Comparison of ENCODE assay signal across 1 cellular context in the genomic region with DNA sequence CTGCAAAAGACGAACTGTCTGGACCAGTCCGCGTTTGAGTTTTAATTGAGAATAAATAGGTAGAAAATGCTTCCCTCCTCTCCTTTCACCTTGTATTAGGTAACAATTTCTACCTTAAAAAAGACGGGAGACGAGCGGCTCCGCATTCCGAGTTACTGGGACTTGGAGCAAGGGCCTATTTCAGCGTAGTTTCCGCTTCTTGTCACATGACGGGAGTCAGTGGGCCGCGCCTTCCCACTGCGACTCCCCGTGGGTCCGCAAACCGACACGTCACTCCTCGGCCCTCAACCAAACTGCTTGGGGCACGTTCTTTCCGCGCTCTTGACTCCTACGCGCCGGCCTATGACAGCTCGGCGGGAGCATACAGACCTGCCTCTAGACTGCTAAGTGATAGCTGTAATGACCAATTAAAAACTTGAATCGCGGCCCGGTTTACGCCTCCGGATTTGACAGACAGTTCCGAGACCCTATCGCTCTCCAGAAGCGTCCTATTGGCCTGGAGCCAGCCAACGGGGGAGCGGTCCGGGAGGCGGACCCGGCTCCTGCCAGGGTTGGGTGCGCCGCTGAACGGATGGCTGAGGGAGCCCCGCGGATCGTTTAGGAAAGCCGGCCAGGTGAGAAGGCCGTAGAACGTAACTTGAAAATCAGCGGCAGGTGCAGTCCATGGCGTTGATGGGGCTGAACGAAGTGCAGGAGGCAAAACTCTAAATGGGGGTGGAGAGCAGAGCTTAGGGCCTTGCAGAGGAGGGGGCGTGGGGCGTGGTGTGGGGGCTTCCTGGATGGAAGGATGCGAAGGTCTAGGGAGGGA.
TF ChIP-seq lines count a peak whose summit lies in the region.

A gene (plus strand): TSS at position 548 of the 808 bp plus-strand sequence. CDS start 3,064 bp downstream, outside the sequence.

TF ChIP-seq in HEK293, 187 proteins besides CTCF, POLR2A, EP300 and RAD21 (continued from another document and continues in another):
- TF ChIP-seq, protein P1, sequence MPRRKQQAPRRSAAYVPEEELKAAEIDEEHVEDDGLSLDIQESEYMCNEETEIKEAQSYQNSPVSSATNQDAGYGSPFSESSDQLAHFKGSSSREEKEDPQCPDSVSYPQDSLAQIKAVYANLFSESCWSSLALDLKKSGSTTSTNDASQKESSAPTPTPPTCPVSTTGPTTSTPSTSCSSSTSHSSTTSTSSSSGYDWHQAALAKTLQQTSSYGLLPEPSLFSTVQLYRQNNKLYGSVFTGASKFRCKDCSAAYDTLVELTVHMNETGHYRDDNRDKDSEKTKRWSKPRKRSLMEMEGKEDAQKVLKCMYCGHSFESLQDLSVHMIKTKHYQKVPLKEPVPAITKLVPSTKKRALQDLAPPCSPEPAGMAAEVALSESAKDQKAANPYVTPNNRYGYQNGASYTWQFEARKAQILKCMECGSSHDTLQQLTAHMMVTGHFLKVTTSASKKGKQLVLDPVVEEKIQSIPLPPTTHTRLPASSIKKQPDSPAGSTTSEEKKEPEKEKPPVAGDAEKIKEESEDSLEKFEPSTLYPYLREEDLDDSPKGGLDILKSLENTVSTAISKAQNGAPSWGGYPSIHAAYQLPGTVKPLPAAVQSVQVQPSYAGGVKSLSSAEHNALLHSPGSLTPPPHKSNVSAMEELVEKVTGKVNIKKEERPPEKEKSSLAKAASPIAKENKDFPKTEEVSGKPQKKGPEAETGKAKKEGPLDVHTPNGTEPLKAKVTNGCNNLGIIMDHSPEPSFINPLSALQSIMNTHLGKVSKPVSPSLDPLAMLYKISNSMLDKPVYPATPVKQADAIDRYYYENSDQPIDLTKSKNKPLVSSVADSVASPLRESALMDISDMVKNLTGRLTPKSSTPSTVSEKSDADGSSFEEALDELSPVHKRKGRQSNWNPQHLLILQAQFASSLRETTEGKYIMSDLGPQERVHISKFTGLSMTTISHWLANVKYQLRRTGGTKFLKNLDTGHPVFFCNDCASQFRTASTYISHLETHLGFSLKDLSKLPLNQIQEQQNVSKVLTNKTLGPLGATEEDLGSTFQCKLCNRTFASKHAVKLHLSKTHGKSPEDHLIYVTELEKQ (tag by site-specific recombination; IDR thresholded peaks at IDR 0.05; ENCODE audit: borderline replicate concordance) = no peak
- TF ChIP-seq BCL11B (tag by site-specific recombination; IDR thresholded peaks at IDR 0.05; ENCODE audit: low read depth) (no peak), MEIS1 (CRISPR knock-in tag; IDR thresholded peaks at IDR 0.05; ENCODE audit: borderline replicate concordance) (no peak), KLF10 (tag by site-specific recombination; IDR thresholded peaks at IDR 0.05) (peak; percentile 89), ZNF324 (tag by site-specific recombination; IDR thresholded peaks at IDR 0.05) (no peak), ZNF701 (tag by site-specific recombination; IDR thresholded peaks at IDR 0.05) (no peak), ZNF157 (tag by site-specific recombination; IDR thresholded peaks at IDR 0.05) (no peak), HOXD13 (CRISPR knock-in tag; IDR thresholded peaks at IDR 0.05; ENCODE audit: borderline replicate concordance) (no peak), ZNF585B (tag by site-specific recombination; IDR thresholded peaks at IDR 0.05) (no peak), ZXDB (tag by site-specific recombination; IDR thresholded peaks at IDR 0.05) (peak; percentile 89), ZNF169 (tag by site-specific recombination; IDR thresholded peaks at IDR 0.05) (no peak), YY2 (tag by site-specific recombination; IDR thresholded peaks at IDR 0.05) (no peak), ZNF677 (tag by site-specific recombination; IDR thresholded peaks at IDR 0.05) (no peak), ZSCAN16 (tag by site-specific recombination; IDR thresholded peaks at IDR 0.05) (no peak), GFI1B (tag by site-specific recombination; IDR thresholded peaks at IDR 0.05) (no peak), ZNF2 (tag by site-specific recombination; IDR thresholded peaks at IDR 0.05) (no peak), SETDB1 (IDR thresholded peaks at IDR 0.05; ENCODE audit: insufficient read length, low read length) (no peak), EGR2 (tag by site-specific recombination; IDR thresholded peaks at IDR 0.05; ENCODE audit: low read depth) (peak; percentile 63), ZNF366 (tag by site-specific recombination; conservative IDR thresholded peaks at IDR 0.05) (peak; percentile 90; the same call in 1 of the 2 replicates), ZNF311 (tag by site-specific recombination; IDR thresholded peaks at IDR 0.05; ENCODE audit: borderline replicate concordance) (no peak), ZNF610 (tag by site-specific recombination; IDR thresholded peaks at IDR 0.05; ENCODE audit: borderline replicate concordance) (no peak), ZNF792 (tag by site-specific recombination; IDR thresholded peaks at IDR 0.05) (no peak), ZNF184 (tag by site-specific recombination; IDR thresholded peaks at IDR 0.05) (no peak; the same call in 1 of the 2 replicates), ZNF354C (tag by site-specific recombination; IDR thresholded peaks at IDR 0.05; ENCODE audit: borderline replicate concordance, low read depth) (no peak), ZNF140 (tag by site-specific recombination; IDR thresholded peaks at IDR 0.05) (no peak), ZNF350 (tag by site-specific recombination; IDR thresholded peaks at IDR 0.05) (no peak), ZNF791 (tag by site-specific recombination; IDR thresholded peaks at IDR 0.05) (no peak), ZNF544 (tag by site-specific recombination; IDR thresholded peaks at IDR 0.05) (no peak), YY1 (tag by site-specific recombination; IDR thresholded peaks at IDR 0.05) (no peak), MZF1 (tag by site-specific recombination; IDR thresholded peaks at IDR 0.05; ENCODE audit: borderline replicate concordance) (no peak), ZFP69B (tag by site-specific recombination; IDR thresholded peaks at IDR 0.05) (no peak), ZNF664 (tag by site-specific recombination; IDR thresholded peaks at IDR 0.05) (no peak), ZNF785 (tag by site-specific recombination; IDR thresholded peaks at IDR 0.05) (no peak), OSR2 (tag by site-specific recombination; IDR thresholded peaks at IDR 0.05) (no peak), ZNF670 (tag by site-specific recombination; IDR thresholded peaks at IDR 0.05; ENCODE audit: low read depth) (no peak)
- TF ChIP-seq, protein P2, sequence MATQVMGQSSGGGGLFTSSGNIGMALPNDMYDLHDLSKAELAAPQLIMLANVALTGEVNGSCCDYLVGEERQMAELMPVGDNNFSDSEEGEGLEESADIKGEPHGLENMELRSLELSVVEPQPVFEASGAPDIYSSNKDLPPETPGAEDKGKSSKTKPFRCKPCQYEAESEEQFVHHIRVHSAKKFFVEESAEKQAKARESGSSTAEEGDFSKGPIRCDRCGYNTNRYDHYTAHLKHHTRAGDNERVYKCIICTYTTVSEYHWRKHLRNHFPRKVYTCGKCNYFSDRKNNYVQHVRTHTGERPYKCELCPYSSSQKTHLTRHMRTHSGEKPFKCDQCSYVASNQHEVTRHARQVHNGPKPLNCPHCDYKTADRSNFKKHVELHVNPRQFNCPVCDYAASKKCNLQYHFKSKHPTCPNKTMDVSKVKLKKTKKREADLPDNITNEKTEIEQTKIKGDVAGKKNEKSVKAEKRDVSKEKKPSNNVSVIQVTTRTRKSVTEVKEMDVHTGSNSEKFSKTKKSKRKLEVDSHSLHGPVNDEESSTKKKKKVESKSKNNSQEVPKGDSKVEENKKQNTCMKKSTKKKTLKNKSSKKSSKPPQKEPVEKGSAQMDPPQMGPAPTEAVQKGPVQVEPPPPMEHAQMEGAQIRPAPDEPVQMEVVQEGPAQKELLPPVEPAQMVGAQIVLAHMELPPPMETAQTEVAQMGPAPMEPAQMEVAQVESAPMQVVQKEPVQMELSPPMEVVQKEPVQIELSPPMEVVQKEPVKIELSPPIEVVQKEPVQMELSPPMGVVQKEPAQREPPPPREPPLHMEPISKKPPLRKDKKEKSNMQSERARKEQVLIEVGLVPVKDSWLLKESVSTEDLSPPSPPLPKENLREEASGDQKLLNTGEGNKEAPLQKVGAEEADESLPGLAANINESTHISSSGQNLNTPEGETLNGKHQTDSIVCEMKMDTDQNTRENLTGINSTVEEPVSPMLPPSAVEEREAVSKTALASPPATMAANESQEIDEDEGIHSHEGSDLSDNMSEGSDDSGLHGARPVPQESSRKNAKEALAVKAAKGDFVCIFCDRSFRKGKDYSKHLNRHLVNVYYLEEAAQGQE (tag by site-specific recombination; IDR thresholded peaks at IDR 0.05) = peak; percentile 30; the same call in 1 of the 2 replicates
- TF ChIP-seq, protein P3, sequence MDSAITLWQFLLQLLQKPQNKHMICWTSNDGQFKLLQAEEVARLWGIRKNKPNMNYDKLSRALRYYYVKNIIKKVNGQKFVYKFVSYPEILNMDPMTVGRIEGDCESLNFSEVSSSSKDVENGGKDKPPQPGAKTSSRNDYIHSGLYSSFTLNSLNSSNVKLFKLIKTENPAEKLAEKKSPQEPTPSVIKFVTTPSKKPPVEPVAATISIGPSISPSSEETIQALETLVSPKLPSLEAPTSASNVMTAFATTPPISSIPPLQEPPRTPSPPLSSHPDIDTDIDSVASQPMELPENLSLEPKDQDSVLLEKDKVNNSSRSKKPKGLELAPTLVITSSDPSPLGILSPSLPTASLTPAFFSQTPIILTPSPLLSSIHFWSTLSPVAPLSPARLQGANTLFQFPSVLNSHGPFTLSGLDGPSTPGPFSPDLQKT (IDR thresholded peaks at IDR 0.05; ENCODE audit: borderline replicate concordance, low read depth, low read length) = no peak
- TF ChIP-seq, protein P4, sequence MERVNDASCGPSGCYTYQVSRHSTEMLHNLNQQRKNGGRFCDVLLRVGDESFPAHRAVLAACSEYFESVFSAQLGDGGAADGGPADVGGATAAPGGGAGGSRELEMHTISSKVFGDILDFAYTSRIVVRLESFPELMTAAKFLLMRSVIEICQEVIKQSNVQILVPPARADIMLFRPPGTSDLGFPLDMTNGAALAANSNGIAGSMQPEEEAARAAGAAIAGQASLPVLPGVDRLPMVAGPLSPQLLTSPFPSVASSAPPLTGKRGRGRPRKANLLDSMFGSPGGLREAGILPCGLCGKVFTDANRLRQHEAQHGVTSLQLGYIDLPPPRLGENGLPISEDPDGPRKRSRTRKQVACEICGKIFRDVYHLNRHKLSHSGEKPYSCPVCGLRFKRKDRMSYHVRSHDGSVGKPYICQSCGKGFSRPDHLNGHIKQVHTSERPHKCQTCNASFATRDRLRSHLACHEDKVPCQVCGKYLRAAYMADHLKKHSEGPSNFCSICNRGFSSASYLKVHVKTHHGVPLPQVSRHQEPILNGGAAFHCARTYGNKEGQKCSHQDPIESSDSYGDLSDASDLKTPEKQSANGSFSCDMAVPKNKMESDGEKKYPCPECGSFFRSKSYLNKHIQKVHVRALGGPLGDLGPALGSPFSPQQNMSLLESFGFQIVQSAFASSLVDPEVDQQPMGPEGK (tag by site-specific recombination; IDR thresholded peaks at IDR 0.05) = peak; percentile 83
- TF ChIP-seq, protein P5, sequence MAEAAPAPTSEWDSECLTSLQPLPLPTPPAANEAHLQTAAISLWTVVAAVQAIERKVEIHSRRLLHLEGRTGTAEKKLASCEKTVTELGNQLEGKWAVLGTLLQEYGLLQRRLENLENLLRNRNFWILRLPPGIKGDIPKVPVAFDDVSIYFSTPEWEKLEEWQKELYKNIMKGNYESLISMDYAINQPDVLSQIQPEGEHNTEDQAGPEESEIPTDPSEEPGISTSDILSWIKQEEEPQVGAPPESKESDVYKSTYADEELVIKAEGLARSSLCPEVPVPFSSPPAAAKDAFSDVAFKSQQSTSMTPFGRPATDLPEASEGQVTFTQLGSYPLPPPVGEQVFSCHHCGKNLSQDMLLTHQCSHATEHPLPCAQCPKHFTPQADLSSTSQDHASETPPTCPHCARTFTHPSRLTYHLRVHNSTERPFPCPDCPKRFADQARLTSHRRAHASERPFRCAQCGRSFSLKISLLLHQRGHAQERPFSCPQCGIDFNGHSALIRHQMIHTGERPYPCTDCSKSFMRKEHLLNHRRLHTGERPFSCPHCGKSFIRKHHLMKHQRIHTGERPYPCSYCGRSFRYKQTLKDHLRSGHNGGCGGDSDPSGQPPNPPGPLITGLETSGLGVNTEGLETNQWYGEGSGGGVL (tag by site-specific recombination; IDR thresholded peaks at IDR 0.05) = no peak
- TF ChIP-seq, protein P6, sequence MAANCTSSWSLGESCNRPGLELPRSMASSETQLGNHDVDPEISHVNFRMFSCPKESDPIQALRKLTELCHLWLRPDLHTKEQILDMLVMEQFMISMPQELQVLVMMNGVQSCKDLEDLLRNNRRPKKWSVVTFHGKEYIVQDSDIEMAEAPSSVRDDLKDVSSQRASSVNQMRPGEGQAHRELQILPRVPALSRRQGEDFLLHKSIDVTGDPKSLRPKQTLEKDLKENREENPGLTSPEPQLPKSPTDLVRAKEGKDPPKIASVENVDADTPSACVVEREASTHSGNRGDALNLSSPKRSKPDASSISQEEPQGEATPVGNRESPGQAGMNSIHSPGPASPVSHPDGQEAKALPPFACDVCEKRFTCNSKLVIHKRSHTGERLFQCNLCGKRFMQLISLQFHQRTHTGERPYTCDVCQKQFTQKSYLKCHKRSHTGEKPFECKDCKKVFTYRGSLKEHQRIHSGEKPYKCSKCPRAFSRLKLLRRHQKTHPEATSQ (tag by site-specific recombination; IDR thresholded peaks at IDR 0.05) = no peak
- TF ChIP-seq, protein P7, sequence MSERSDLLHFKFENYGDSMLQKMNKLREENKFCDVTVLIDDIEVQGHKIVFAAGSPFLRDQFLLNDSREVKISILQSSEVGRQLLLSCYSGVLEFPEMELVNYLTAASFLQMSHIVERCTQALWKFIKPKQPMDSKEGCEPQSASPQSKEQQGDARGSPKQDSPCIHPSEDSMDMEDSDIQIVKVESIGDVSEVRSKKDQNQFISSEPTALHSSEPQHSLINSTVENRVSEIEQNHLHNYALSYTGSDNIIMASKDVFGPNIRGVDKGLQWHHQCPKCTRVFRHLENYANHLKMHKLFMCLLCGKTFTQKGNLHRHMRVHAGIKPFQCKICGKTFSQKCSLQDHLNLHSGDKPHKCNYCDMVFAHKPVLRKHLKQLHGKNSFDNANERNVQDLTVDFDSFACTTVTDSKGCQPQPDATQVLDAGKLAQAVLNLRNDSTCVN (tag by site-specific recombination; optimal IDR thresholded peaks at IDR 0.05) = peak; percentile 69
- TF ChIP-seq, protein P8, sequence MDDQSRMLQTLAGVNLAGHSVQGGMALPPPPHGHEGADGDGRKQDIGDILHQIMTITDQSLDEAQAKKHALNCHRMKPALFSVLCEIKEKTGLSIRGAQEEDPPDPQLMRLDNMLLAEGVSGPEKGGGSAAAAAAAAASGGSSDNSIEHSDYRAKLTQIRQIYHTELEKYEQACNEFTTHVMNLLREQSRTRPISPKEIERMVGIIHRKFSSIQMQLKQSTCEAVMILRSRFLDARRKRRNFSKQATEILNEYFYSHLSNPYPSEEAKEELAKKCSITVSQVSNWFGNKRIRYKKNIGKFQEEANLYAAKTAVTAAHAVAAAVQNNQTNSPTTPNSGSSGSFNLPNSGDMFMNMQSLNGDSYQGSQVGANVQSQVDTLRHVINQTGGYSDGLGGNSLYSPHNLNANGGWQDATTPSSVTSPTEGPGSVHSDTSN (CRISPR knock-in tag; IDR thresholded peaks at IDR 0.05) = peak; percentile 98
- TF ChIP-seq, protein P9, sequence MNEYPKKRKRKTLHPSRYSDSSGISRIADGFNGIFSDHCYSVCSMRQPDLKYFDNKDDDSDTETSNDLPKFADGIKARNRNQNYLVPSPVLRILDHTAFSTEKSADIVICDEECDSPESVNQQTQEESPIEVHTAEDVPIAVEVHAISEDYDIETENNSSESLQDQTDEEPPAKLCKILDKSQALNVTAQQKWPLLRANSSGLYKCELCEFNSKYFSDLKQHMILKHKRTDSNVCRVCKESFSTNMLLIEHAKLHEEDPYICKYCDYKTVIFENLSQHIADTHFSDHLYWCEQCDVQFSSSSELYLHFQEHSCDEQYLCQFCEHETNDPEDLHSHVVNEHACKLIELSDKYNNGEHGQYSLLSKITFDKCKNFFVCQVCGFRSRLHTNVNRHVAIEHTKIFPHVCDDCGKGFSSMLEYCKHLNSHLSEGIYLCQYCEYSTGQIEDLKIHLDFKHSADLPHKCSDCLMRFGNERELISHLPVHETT (tag by site-specific recombination; IDR thresholded peaks at IDR 0.05) = no peak
